ENCODE assay signal across 15 cellular contexts in genomic region chr13:29801737-29802305, GRCh38. TPM values are rescaled to one million over a fixed set of nuclear protein-coding genes. Genes with fewer than 3 reads are reported as not detected.
DNase-seq lines count a peak whose midpoint lies in the region; ATAC-seq lines count a peak whose summit lies in the region.
"Had no signal": no experiment of that assay in that cellular context is flagged by ENCODE, and none has a peak within 500 bp of the region (broad histone marks: within the 10 kb centered on the region; RNA-seq: fewer than 3 reads in every experiment).

No MANE protein-coding gene starts in this region.

- H4K5ac ChIP-seq in mesendoderm (ENCODE audit: low read length) = no peak overlapping the region

- H3K4me1 ChIP-seq in mesendoderm (ENCODE audit: control insufficient read depth, low read depth, low read length) = peaks cover 12% of the 10 kb centered on the region
- H3K4me1 ChIP-seq: ascending aorta had no signal

- no peaks in the 10 kb centered on the region for H3K9me3 Mint-ChIP-seq in central memory CD8-positive, alpha-beta T cell
- H3K9me3 Mint-ChIP-seq in T-helper 2 cell treated with Interferon-gamma antibody and Interleukin-4, amounts not matched to agents 5 μg/mL and 100 μg/mL, for 36 hours = no peaks in the 10 kb centered on the region
- H3K9me3 Mint-ChIP-seq: activated T-cell treated with anti-CD3 and anti-CD28 coated beads, Interleukin-2, amount 50 U/mL, for 4 hours; mesothelial cell of epicardium had no signal

- no peak overlapping the region for H3K4ac ChIP-seq in mesendoderm (ENCODE audit: low read depth, low read length)

- H3K27me3 ChIP-seq in mesendoderm (ENCODE audit: insufficient read depth, low read length, poor library complexity) = no peaks in the 10 kb centered on the region
- H3K27me3 ChIP-seq: ascending aorta had no signal

- peaks cover 15% of the 10 kb centered on the region for H3K79me1 ChIP-seq in mesendoderm (ENCODE audit: low read length)

- no peaks in the 10 kb centered on the region for H3K27me3 Mint-ChIP-seq in central memory CD8-positive, alpha-beta T cell
- H3K27me3 Mint-ChIP-seq in T-helper 2 cell treated with Interferon-gamma antibody and Interleukin-4, amounts not matched to agents 5 μg/mL and 100 μg/mL, for 36 hours (ENCODE audit: low read depth) = no peaks in the 10 kb centered on the region
- H3K27me3 Mint-ChIP-seq: activated CD4-positive, alpha-beta T cell treated with anti-CD3 and anti-CD28 coated beads for 36 hours had no signal

- no peak overlapping the region for H3K27ac ChIP-seq in mesendoderm (ENCODE audit: low read depth, low read length)
- H3K27ac ChIP-seq: ascending aorta had no signal

- H3K9ac ChIP-seq in mesendoderm (ENCODE audit: low read length) = peak overlapping the region; percentile 30

- no peak overlapping the region for H2AK5ac ChIP-seq in mesendoderm (ENCODE audit: low read length)

- H3K23ac ChIP-seq in mesendoderm (ENCODE audit: low read length) = no peak overlapping the region

- no peaks in the 10 kb centered on the region for H3K36me3 ChIP-seq in mesendoderm (ENCODE audit: control insufficient read depth, insufficient read depth, low read length)
- H3K36me3 ChIP-seq: ascending aorta had no signal

- H3K4me2 ChIP-seq in mesendoderm (ENCODE audit: low read length) = no peak overlapping the region

- H3K36me3 Mint-ChIP-seq in central memory CD8-positive, alpha-beta T cell (ENCODE audit: insufficient read depth) = peaks cover 2% of the 10 kb centered on the region
- H3K36me3 Mint-ChIP-seq in T-helper 2 cell treated with Interferon-gamma antibody and Interleukin-4, amounts not matched to agents 5 μg/mL and 100 μg/mL, for 36 hours (ENCODE audit: low read depth) = no peaks in the 10 kb centered on the region
- H3K36me3 Mint-ChIP-seq: mesothelial cell of epicardium had no signal

- no peak overlapping the region for H4K8ac ChIP-seq in mesendoderm (ENCODE audit: low read depth, low read length)

- no peak overlapping the region for H2BK120ac ChIP-seq in mesendoderm (ENCODE audit: low read depth, low read length)

- peak overlapping the region; percentile 43 for H2BK5ac ChIP-seq in mesendoderm (ENCODE audit: low read length)

- DNase-seq in GDM1 (lab: John Stamatoyannopoulos, UW) (peak; percentile 83), MV-4-11 (lab: John Stamatoyannopoulos, UW) (peak; percentile 76), mesendoderm (peak; percentile 64), NCI-H2171 treated with DMSO at 0.1 percent for 48 hours (lab: John Stamatoyannopoulos, UW) (no peak), OCI-M1 (lab: John Stamatoyannopoulos, UW) (no peak)
- no peak for DNase-seq in central memory CD8-positive, alpha-beta T cell (ENCODE audit: low spot score in 2 of 2)
- DNase-seq in stimulated activated naive CD4-positive, alpha-beta T cell (lab: John Stamatoyannopoulos, UW) = no peak
- no peak for DNase-seq in T-helper 2 cell treated with Interferon-gamma antibody and Interleukin-4, amounts not matched to agents 5 μg/mL and 100 μg/mL, for 36 hours (ENCODE audit: low spot score)
- DNase-seq: activated CD4-positive, alpha-beta T cell treated with anti-CD3 and anti-CD28 coated beads for 36 hours; activated T-cell treated with anti-CD3 and anti-CD28 coated beads, Interleukin-2, amount 50 U/mL, for 4 hours; NCI-H1092 treated with DMSO at 0.1 percent for 48 hours; NCI-H524 had no signal

- H3K4me3 Mint-ChIP-seq in central memory CD8-positive, alpha-beta T cell = no peak overlapping the region
- H3K4me3 Mint-ChIP-seq in T-helper 2 cell treated with Interferon-gamma antibody and Interleukin-4, amounts not matched to agents 5 μg/mL and 100 μg/mL, for 36 hours = no peak overlapping the region
- H3K4me3 Mint-ChIP-seq: activated CD4-positive, alpha-beta T cell treated with anti-CD3 and anti-CD28 coated beads for 36 hours; activated T-cell treated with anti-CD3 and anti-CD28 coated beads, Interleukin-2, amount 50 U/mL, for 4 hours; mesothelial cell of epicardium had no signal

- peak overlapping the region; percentile 37 for H3K56ac ChIP-seq in mesendoderm (ENCODE audit: low read length)

- peak overlapping the region; percentile 11 for H3K18ac ChIP-seq in mesendoderm (ENCODE audit: low read length)

- H3K4me3 ChIP-seq in mesendoderm (ENCODE audit: low read length) = no peak overlapping the region
- H3K4me3 ChIP-seq: ascending aorta had no signal

- peaks cover 34% of the 10 kb centered on the region for H3K4me1 Mint-ChIP-seq in central memory CD8-positive, alpha-beta T cell
- peaks cover 9% of the 10 kb centered on the region for H3K4me1 Mint-ChIP-seq in T-helper 2 cell treated with Interferon-gamma antibody and Interleukin-4, amounts not matched to agents 5 μg/mL and 100 μg/mL, for 36 hours (ENCODE audit: low read depth)

- ATAC-seq in central memory CD8-positive, alpha-beta T cell (replicated peaks; ENCODE audit: extremely low read depth, poor library complexity, severe bottlenecking) = peak; percentile 28
- ATAC-seq: activated CD4-positive, alpha-beta T cell treated with anti-CD3 and anti-CD28 coated beads for 36 hours; activated T-cell treated with anti-CD3 and anti-CD28 coated beads, Interleukin-2, amount 50 U/mL, for 4 hours; SK-N-SH treated with all-trans-retinoic acid at 6 μM for 48 hours had no signal

- H3K79me2 ChIP-seq in mesendoderm (ENCODE audit: control insufficient read depth, insufficient read depth, low read length) = peaks cover 31% of the 10 kb centered on the region

- H2BK15ac ChIP-seq in mesendoderm (replicated peaks; ENCODE audit: low read depth) = no peak overlapping the region

- no CpG with 5 or more reads among the region's 4 CpGs for WGBS in mesendoderm (ENCODE audit: extremely low coverage, insufficient coverage, low lambda C conversion rate)

- H3K27ac Mint-ChIP-seq in central memory CD8-positive, alpha-beta T cell (ENCODE audit: low read depth) = no peak overlapping the region
- H3K27ac Mint-ChIP-seq in T-helper 2 cell treated with Interferon-gamma antibody and Interleukin-4, amounts not matched to agents 5 μg/mL and 100 μg/mL, for 36 hours = no peak overlapping the region
- H3K27ac Mint-ChIP-seq: activated CD4-positive, alpha-beta T cell treated with anti-CD3 and anti-CD28 coated beads for 36 hours; mesothelial cell of epicardium had no signal

RNA-seq across cellular contexts. Expression of gene UBL3, which starts 48.6 kb away (rescaled TPM):
- polyA plus RNA-seq in mesendoderm (2013, experiment 1 of 2) = 16.0 TPM
- polyA plus RNA-seq in mesendoderm (2013, experiment 2 of 2) = 15.7 TPM

Comparison
In these comparisons a context has a peak if more than half of its experiments do, and no peak if none do; other contexts are left out.
1. DNase-seq: peak in GDM1 (single experiment), MV-4-11 (single experiment) and mesendoderm (single experiment); none in central memory CD8-positive, alpha-beta T cell (0 of 2), stimulated activated naive CD4-positive, alpha-beta T cell (0 of 6), NCI-H2171 treated with DMSO at 0.1 percent for 48 hours (single experiment), T-helper 2 cell treated with Interferon-gamma antibody and Interleukin-4, amounts not matched to agents 5 μg/mL and 100 μg/mL, for 36 hours (single experiment) and OCI-M1 (single experiment).